Comparison of ENCODE assay signal across 9 cellular contexts in the genomic region with DNA sequence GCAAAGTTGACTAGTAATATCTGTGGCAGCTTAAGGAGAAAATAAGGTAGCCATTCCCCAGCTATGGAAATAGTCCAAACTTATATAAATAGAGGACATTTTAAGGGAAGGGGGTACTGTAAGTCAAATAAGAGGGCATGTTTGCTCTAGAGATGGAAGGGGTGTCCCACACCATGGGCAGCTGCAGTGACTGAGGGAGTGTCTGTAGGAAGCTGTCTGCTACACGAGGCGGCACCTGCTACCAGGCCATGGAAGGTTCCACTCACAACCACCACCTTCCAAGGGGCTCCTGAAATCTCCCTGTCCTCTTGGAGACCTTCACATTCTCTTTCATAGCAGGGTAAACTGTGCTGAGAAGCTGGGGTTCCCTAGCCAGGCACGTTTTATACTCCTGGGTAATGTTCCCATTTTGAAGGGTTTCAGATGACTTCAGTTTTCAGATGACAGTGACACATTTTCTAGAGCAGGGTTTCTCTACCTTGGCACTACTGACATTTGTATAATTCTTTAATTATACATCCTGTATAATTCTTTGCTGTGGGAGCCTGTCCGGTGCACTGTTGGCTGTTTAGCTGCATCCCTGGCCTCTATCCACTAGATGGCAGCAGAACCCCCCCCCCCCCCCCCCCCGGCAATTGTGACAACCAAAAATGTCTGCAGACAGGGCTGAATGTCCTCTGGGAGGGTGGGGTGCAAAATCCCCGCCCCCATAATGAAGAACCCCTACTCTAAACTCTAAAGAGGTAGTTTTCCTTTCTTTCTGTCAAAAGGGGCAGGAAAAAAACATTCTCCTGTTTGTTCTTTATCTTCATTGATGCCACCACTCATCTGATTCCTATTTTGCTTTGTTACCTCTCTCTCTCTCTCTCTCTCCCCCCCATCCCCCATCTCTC. TPM values are rescaled to one million over a fixed set of nuclear protein-coding genes. Genes with fewer than 3 reads are reported as not detected.
DNase-seq lines count a peak whose midpoint lies in the region; ATAC-seq and TF ChIP-seq lines count a peak whose summit lies in the region.
"Had no signal": no experiment of that assay in that cellular context is flagged by ENCODE, and none has a peak within 500 bp of the region (broad histone marks: within the 10 kb centered on the region; RNA-seq: fewer than 3 reads in every experiment).

No MANE protein-coding gene starts in this region.

- no peak overlapping the region for H3K4me3 Mint-ChIP-seq in activated CD4-positive, alpha-beta memory T cell treated with anti-CD3 and anti-CD28 coated beads for 36 hours

- H3K36me3 ChIP-seq in DOHH2 (ENCODE audit: control insufficient read depth, low read length) (no peaks in the 10 kb centered on the region), gastrocnemius medialis (no peaks in the 10 kb centered on the region)

- H3K27me3 Mint-ChIP-seq in activated CD4-positive, alpha-beta memory T cell treated with anti-CD3 and anti-CD28 coated beads for 36 hours = peaks cover 15% of the 10 kb centered on the region

- intact Hi-C loops in activated CD4-positive, alpha-beta memory T cell treated with anti-CD3 and anti-CD28 coated beads for 36 hours (cut with micrococcal nuclease) = loop anchor here (1.0 kb wide), 3 partner anchors 200 to 268 kb away; no protein-coding TSS in a partner anchor
- intact Hi-C loops in gastrocnemius medialis (cut with DNase I; ENCODE audit: low total_unique reads) = loop anchor here (1.0 to 5.0 kb wide), 3 partner anchors 87 to 217 kb away; partner anchors contain the start of gene PPFIBP1

- peaks cover 10% of the 10 kb centered on the region for H3K4me1 Mint-ChIP-seq in activated CD4-positive, alpha-beta memory T cell treated with anti-CD3 and anti-CD28 coated beads for 36 hours (ENCODE audit: low read depth)

- no peaks in the 10 kb centered on the region for H3F3A ChIP-seq in DOHH2 (ENCODE audit: control insufficient read depth, insufficient read depth)

- POLR2A ChIA-PET in activated CD4-positive, alpha-beta memory T cell treated with anti-CD3 and anti-CD28 coated beads for 36 hours (lab: Charles Lee) = no interaction called here

- H3K79me2 ChIP-seq in DOHH2 (ENCODE audit: control insufficient read depth, low read length) = no peaks in the 10 kb centered on the region

- H3K9me3 ChIP-seq in DOHH2 (ENCODE audit: control insufficient read depth, insufficient read depth, low read length) (no peaks in the 10 kb centered on the region), gastrocnemius medialis (no peaks in the 10 kb centered on the region)

- CTCF ChIA-PET in activated CD4-positive, alpha-beta memory T cell treated with anti-CD3 and anti-CD28 coated beads for 36 hours (lab: Charles Lee) = interaction anchor here (0.7 to 3.5 kb wide), 32 partner anchors 7 to 457 kb away, joined by 3 to 55 read pairs (median 4); partner anchors contain the start of genes PPFIBP1 and REP15

- H4K20me1 ChIP-seq in DOHH2 (ENCODE audit: control insufficient read depth, insufficient read depth, low read depth, low read length) = no peaks in the 10 kb centered on the region

- H3K4me3 ChIP-seq in DOHH2 (ENCODE audit: low read length) (no peak overlapping the region), gastrocnemius medialis (no peak overlapping the region)

- ATAC-seq in gastrocnemius medialis = peak; percentile 52 to 55
- no peak for ATAC-seq in HG03442 (IDR thresholded peaks at IDR 0.05; ENCODE audit: unreplicated experiment)

- no peak overlapping the region for H3K27ac Mint-ChIP-seq in activated CD4-positive, alpha-beta memory T cell treated with anti-CD3 and anti-CD28 coated beads for 36 hours

- TF ChIP-seq POLR2A in gastrocnemius medialis (IDR thresholded peaks at IDR 0.05) = no peak

- H3K9me3 Mint-ChIP-seq in activated CD4-positive, alpha-beta memory T cell treated with anti-CD3 and anti-CD28 coated beads for 36 hours = no peaks in the 10 kb centered on the region

- H3K27me3 ChIP-seq in DOHH2 (ENCODE audit: control insufficient read depth, low read length) = no peaks in the 10 kb centered on the region
- H3K27me3 ChIP-seq in gastrocnemius medialis = no peaks in the 10 kb centered on the region

- peak; percentile 33 for DNase-seq in HPDE6-E6E7 (ENCODE audit: extremely low spot score)
- DNase-seq in activated CD4-positive, alpha-beta memory T cell treated with anti-CD3 and anti-CD28 coated beads for 36 hours = peak; percentile 15
- peak; percentile 55 for DNase-seq in germinal center (ENCODE audit: low spot score)
- DNase-seq in gastrocnemius medialis = no peak
- DNase-seq in activated CD4-positive, CD25-positive, alpha-beta regulatory T cell treated with anti-CD3 and anti-CD28 coated beads, Interleukin-2, amount 50 U/mL, for 72 hours = no peak
- no peak for DNase-seq in mesenteric fat pad (ENCODE audit: low spot score)
- DNase-seq: left cardiac atrium had no signal

- H3K27ac ChIP-seq in DOHH2 (ENCODE audit: low read depth, low read length) (no peak overlapping the region), gastrocnemius medialis (no peak overlapping the region)

- H3K4me1 ChIP-seq in DOHH2 (ENCODE audit: control insufficient read depth, low read length) = peaks cover 17% of the 10 kb centered on the region
- H3K4me1 ChIP-seq in gastrocnemius medialis = peaks cover 0 to 4% of the 10 kb centered on the region in 2 donors

- in situ Hi-C loops in gastrocnemius medialis (cut with MboI; ENCODE audit: low sequenced_read_pairs in 4 of 4) = loop anchor here (5.0 to 10.0 kb wide), 4 partner anchors 200 to 222 kb away; no protein-coding TSS in a partner anchor

- no peak overlapping the region for H3K4me2 ChIP-seq in DOHH2 (ENCODE audit: low read length)

- TF ChIP-seq CTCF in DOHH2 (IDR thresholded peaks at IDR 0.05; ENCODE audit: low read depth, low read length, poor library complexity, severe bottlenecking) = peak; percentile 67
- peak in 4 of 5 experiments; percentile 40 to 81 (median 42) for TF ChIP-seq CTCF in gastrocnemius medialis (IDR thresholded peaks at IDR 0.05 in 4 of 5, conservative IDR thresholded peaks at IDR 0.05 in 1 of 5)

- no peaks in the 10 kb centered on the region for H3K36me3 Mint-ChIP-seq in activated CD4-positive, alpha-beta memory T cell treated with anti-CD3 and anti-CD28 coated beads for 36 hours

- H3K9me2 ChIP-seq in DOHH2 (replicated peaks; ENCODE audit: control insufficient read depth, low read length) = no peaks in the 10 kb centered on the region

RNA-seq across cellular contexts. Expression of gene SMCO2, which starts 11.6 kb away (rescaled TPM):
- total RNA-seq in activated CD4-positive, alpha-beta memory T cell treated with anti-CD3 and anti-CD28 coated beads for 36 hours = under 1 TPM in 1 of 2 experiments, not detected in 1; 0.19 TPM
- total RNA-seq in gastrocnemius medialis (not detected), mesenteric fat pad (not detected)
- total RNA-seq: left cardiac atrium had no signal

Comparison
In these comparisons a context has a peak if more than half of its experiments do, and no peak if none do; other contexts are left out.
1. DNase-seq: peak in HPDE6-E6E7 (single experiment), activated CD4-positive, alpha-beta memory T cell treated with anti-CD3 and anti-CD28 coated beads for 36 hours (single experiment) and germinal center (single experiment); none in gastrocnemius medialis (0 of 2), activated CD4-positive, CD25-positive, alpha-beta regulatory T cell treated with anti-CD3 and anti-CD28 coated beads, Interleukin-2, amount 50 U/mL, for 72 hours (single experiment) and mesenteric fat pad (single experiment).